20 cellular contexts compared by ENCODE assay signal in the genomic region with DNA sequence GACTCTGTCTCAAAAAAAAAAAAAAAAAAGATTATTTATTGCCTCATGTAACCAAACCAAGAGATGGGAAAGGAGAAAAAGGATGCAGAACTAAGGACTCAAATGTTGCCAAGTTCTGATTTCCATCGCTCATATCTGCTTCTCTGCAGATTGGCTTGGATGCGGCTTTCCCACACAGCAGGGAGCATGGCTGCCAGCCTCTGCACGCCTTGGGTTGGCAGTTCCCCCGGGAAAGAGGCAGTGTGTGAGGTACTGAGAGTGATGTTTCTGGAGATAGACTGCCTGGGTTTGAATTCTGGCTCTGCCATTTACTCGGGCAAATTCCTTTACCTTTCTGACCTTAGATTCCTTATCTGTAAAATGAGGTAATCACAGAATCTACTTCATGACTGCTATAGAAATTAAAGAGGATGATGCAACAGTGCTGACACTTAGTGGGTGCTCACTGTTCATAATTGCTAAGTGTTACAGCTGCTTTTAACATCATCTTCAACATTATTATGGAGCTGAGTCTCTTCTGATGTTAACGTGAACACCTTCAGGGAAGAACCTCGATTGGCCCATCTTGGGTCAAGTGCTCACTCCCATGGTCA.
"Had no signal": no experiment of that assay in that cellular context is flagged by ENCODE, and none has a peak within 500 bp of the region (broad histone marks: within the 10 kb centered on the region; RNA-seq: fewer than 3 reads in every experiment).

No MANE protein-coding gene starts in this region.

- H3K27ac ChIP-seq: body of pancreas, left ventricle myocardium inferior, right atrium auricular region, tibial nerve had no signal

- DNase-seq: activated CD4-positive, alpha-beta T cell treated with anti-CD3 and anti-CD28 coated beads for 36 hours; activated CD4-positive, CD25-positive, alpha-beta regulatory T cell; activated CD8-positive, alpha-beta memory T cell treated with anti-CD3 and anti-CD28 coated beads, Interleukin-2, amount 10 ng/mL, durations not matched to agents 7 days and 5 days; activated CD8-positive, alpha-beta T cell treated with anti-CD3 and anti-CD28 coated beads, Interleukin-2, amount 10 ng/mL, durations not matched to agents 7 days and 5 days; activated naive CD4-positive, alpha-beta T cell; activated T-cell treated with anti-CD3 and anti-CD28 coated beads, Interleukin-2, amount 50 U/mL, for 72 hours; aorta; body of pancreas; dermis blood vessel endothelial cell; effector CD8-positive, alpha-beta T cell; left ventricle myocardium inferior; mesendoderm; natural killer cell; stimulated activated CD4-positive, alpha-beta T cell treated with anti-CD3 and anti-CD28 coated beads, Interleukin-15, amount 100 ng/mL, for 24 hours; stimulated activated CD4-positive, alpha-beta T cell treated with anti-CD3 and anti-CD28 coated beads, Interleukin-2, amount 100 ng/mL, for 24 hours; stimulated activated naive CD4-positive, alpha-beta T cell treated with Interleukin-2 at 50 U/mL for 16 hours had no signal

- H3K4me3 ChIP-seq: body of pancreas, left ventricle myocardium inferior, lung, right atrium auricular region, tibial nerve had no signal

- H3K4me3 Mint-ChIP-seq: activated CD4-positive, alpha-beta T cell treated with anti-CD3 and anti-CD28 coated beads for 36 hours; activated CD8-positive, alpha-beta memory T cell treated with anti-CD3 and anti-CD28 coated beads, Interleukin-2, amount 10 ng/mL, durations not matched to agents 7 days and 5 days; activated CD8-positive, alpha-beta T cell treated with anti-CD3 and anti-CD28 coated beads, Interleukin-2, amount 10 ng/mL, durations not matched to agents 7 days and 5 days; activated naive CD8-positive, alpha-beta T cell; activated T-cell treated with anti-CD3 and anti-CD28 coated beads, Interleukin-2, amount 50 U/mL, for 72 hours; natural killer cell had no signal

- H3K9me3 Mint-ChIP-seq: activated T-cell treated with anti-CD3 and anti-CD28 coated beads, Interleukin-2, amount 50 U/mL, for 72 hours; natural killer cell had no signal

- H3K36me3 Mint-ChIP-seq: activated CD8-positive, alpha-beta memory T cell treated with anti-CD3 and anti-CD28 coated beads, Interleukin-2, amount 10 ng/mL, durations not matched to agents 7 days and 5 days; activated naive CD8-positive, alpha-beta T cell; natural killer cell had no signal

- H3K36me3 ChIP-seq: left ventricle myocardium inferior, right atrium auricular region, tibial nerve had no signal

- H3K27ac Mint-ChIP-seq: activated CD4-positive, alpha-beta T cell treated with anti-CD3 and anti-CD28 coated beads for 36 hours; activated CD8-positive, alpha-beta memory T cell treated with anti-CD3 and anti-CD28 coated beads, Interleukin-2, amount 10 ng/mL, durations not matched to agents 7 days and 5 days; activated CD8-positive, alpha-beta T cell treated with anti-CD3 and anti-CD28 coated beads, Interleukin-2, amount 10 ng/mL, durations not matched to agents 7 days and 5 days; activated naive CD8-positive, alpha-beta T cell; activated T-cell treated with anti-CD3 and anti-CD28 coated beads, Interleukin-2, amount 50 U/mL, for 72 hours; natural killer cell had no signal

- H3K27me3 Mint-ChIP-seq: activated CD4-positive, alpha-beta T cell treated with anti-CD3 and anti-CD28 coated beads for 36 hours had no signal

- ATAC-seq: activated CD4-positive, alpha-beta T cell treated with anti-CD3 and anti-CD28 coated beads for 36 hours; activated CD8-positive, alpha-beta memory T cell treated with anti-CD3 and anti-CD28 coated beads, Interleukin-2, amount 10 ng/mL, durations not matched to agents 7 days and 5 days; activated CD8-positive, alpha-beta T cell treated with anti-CD3 and anti-CD28 coated beads, Interleukin-2, amount 10 ng/mL, durations not matched to agents 7 days and 5 days; activated T-cell treated with anti-CD3 and anti-CD28 coated beads, Interleukin-2, amount 50 U/mL, for 72 hours; body of pancreas; natural killer cell had no signal

- H3K4me1 ChIP-seq: body of pancreas, left ventricle myocardium inferior, right atrium auricular region, tibial nerve had no signal

- H3K4me1 Mint-ChIP-seq: activated CD4-positive, alpha-beta T cell treated with anti-CD3 and anti-CD28 coated beads for 36 hours; activated CD8-positive, alpha-beta memory T cell treated with anti-CD3 and anti-CD28 coated beads, Interleukin-2, amount 10 ng/mL, durations not matched to agents 7 days and 5 days had no signal

- H3K27me3 ChIP-seq: body of pancreas, right atrium auricular region, tibial nerve had no signal
